In genomic region chr1:234970731-234971476, GRCh38 we compare ENCODE assay signal across 9 cellular contexts.
DNase-seq lines count a peak whose midpoint lies in the region; ATAC-seq, FAIRE-seq and TF ChIP-seq lines count a peak whose summit lies in the region.
"Had no signal": no experiment of that assay in that cellular context is flagged by ENCODE, and none has a peak within 500 bp of the region (broad histone marks: within the 10 kb centered on the region; RNA-seq: fewer than 3 reads in every experiment).

No MANE protein-coding gene starts in this region.

- H3K4me2 ChIP-seq in hepatocyte, result peak overlapping the region; percentile 76

- ATAC-seq in GM18909 (IDR thresholded peaks at IDR 0.05; ENCODE audit: poor library complexity, unreplicated experiment), result peak; percentile 29

- H3K27ac ChIP-seq in ascending aorta (peak overlapping the region; percentile 80 to 89), hepatocyte (peak overlapping the region; percentile 94)

- intact Hi-C loops in ascending aorta (cut with DNase I), result loop anchor here (1.0 to 2.0 kb wide), 2 partner anchors 9 to 54 kb away; no protein-coding TSS in a partner anchor

- H3K4me1 ChIP-seq in ascending aorta (peaks cover 19 to 32% of the 10 kb centered on the region in 2 donors), hepatocyte (ENCODE audit: insufficient read depth) (peaks cover 53% of the 10 kb centered on the region)

- TF ChIP-seq POLR2A in GM12892 (IDR thresholded peaks at IDR 0.05; ENCODE audit: low read depth, low read length), result no peak

- H3K36me3 ChIP-seq in ascending aorta (no peaks in the 10 kb centered on the region), hepatocyte (replicated peaks; ENCODE audit: insufficient read depth, low read depth) (no peaks in the 10 kb centered on the region)

- H3K79me2 ChIP-seq in hepatocyte, result no peaks in the 10 kb centered on the region

- no peak for FAIRE-seq in GM12892 (lab: Jason Lieb, UNC)
- FAIRE-seq: frontal cortex had no signal

- peak; percentile 72 for DNase-seq in A172 (ENCODE audit: low spot score)
- peak; percentile 94 for DNase-seq in NCI-H2107 (lab: John Stamatoyannopoulos, UW)
- peak in 1 of 2 donors; percentile 90 for DNase-seq in ascending aorta (ENCODE audit: low spot score in 2 of 2)
- peak; percentile 82 for DNase-seq in hepatocyte (ENCODE audit: low spot score)
- peak; percentile 90 for DNase-seq in renal cortical epithelial cell (ENCODE audit: low read depth)
- no peak for DNase-seq in GM12892 (ENCODE audit: insufficient read length)
- no peak for DNase-seq in NCI-H526 (lab: John Stamatoyannopoulos, UW)

- H3K9me2 ChIP-seq in hepatocyte (replicated peaks; ENCODE audit: insufficient read depth), result no peaks in the 10 kb centered on the region

- H2AFZ ChIP-seq in hepatocyte, result no peak overlapping the region

- H3K27me3 ChIP-seq in ascending aorta, result no peaks in the 10 kb centered on the region
- no peaks in the 10 kb centered on the region for H3K27me3 ChIP-seq in hepatocyte

- H4K20me1 ChIP-seq in hepatocyte (ENCODE audit: insufficient read depth, poor library complexity, severe bottlenecking), result no peaks in the 10 kb centered on the region

- 22% methylated on average over 11 of the region's 12 CpGs for WGBS in hepatocyte (ENCODE audit: low lambda C conversion rate, missing lambda C conversion rate)

- H3K9me3 ChIP-seq in ascending aorta (no peaks in the 10 kb centered on the region), hepatocyte (ENCODE audit: low read depth) (no peaks in the 10 kb centered on the region)

- no peak for TF ChIP-seq CTCF in ascending aorta (IDR thresholded peaks at IDR 0.05)
- no peak for TF ChIP-seq CTCF in hepatocyte (IDR thresholded peaks at IDR 0.05; ENCODE audit: poor library complexity)

- H3K4me3 ChIP-seq in ascending aorta, result peak overlapping the region in 1 of 2 donors; percentile 46
- H3K4me3 ChIP-seq in hepatocyte, result no peak overlapping the region

Comparison
In these comparisons a context has a peak if more than half of its experiments do, and no peak if none do; other contexts are left out.
1. DNase-seq: peak in A172 (single experiment), NCI-H2107 (single experiment), hepatocyte (single experiment) and renal cortical epithelial cell (single experiment); none in GM12892 (single experiment) and NCI-H526 (0 of 2).